ENCODE assay signal across 8 cellular contexts in genomic region chr19:10501971-10502523, GRCh38.
DNase-seq lines count a peak whose midpoint lies in the region; ATAC-seq and TF ChIP-seq lines count a peak whose summit lies in the region.

No MANE protein-coding gene starts in this region.

- H3K36me3 ChIP-seq in KOPT-K1 (ENCODE audit: insufficient read depth, low read length), result peaks cover 35% of the 10 kb centered on the region

- TF ChIP-seq CTCF in GM10248 (IDR thresholded peaks at IDR 0.05; ENCODE audit: control extremely low read depth, extremely low read depth, low read depth, missing control alignments) (no peak), WI38 (IDR thresholded peaks at IDR 0.05; ENCODE audit: low read depth, low read length) (no peak), choroid plexus epithelial cell (conservative IDR thresholded peaks at IDR 0.05; ENCODE audit: low read depth, low read length) (no peak)

- no peaks in the 10 kb centered on the region for H3K27me3 ChIP-seq in layer of hippocampus (ENCODE audit: control insufficient read depth, insufficient read depth, low read length)

- H3K9me3 ChIP-seq in KOPT-K1 (ENCODE audit: insufficient read depth, low read length, poor library complexity, severe bottlenecking), result no peaks in the 10 kb centered on the region

- peak overlapping the region; percentile 94 for H3K27ac ChIP-seq in KOPT-K1 (ENCODE audit: low read depth, low read length, poor library complexity, severe bottlenecking)
- peak overlapping the region; percentile 98 for H3K27ac ChIP-seq in layer of hippocampus (ENCODE audit: low read depth, low read length)

- CTCF ChIA-PET in GM10248 (lab: Yijun Ruan, JAX), result interaction anchor here (1.2 to 1.8 kb wide), 2 partner anchors 11 to 90 kb away, joined by 4 to 5 read pairs; no protein-coding TSS in a partner anchor

- POLR2A ChIA-PET in GM10248 (lab: Yijun Ruan, JAX), result no interaction called here

- H3K4me3 ChIP-seq in WI38 (ENCODE audit: low read depth, low read length), result peak overlapping the region; percentile 88
- H3K4me3 ChIP-seq in choroid plexus epithelial cell (ENCODE audit: low read depth, low read length), result peak overlapping the region; percentile 87

- DNase-seq in GM10248 (ENCODE audit: extremely low spot score) (peak; percentile 73), choroid plexus epithelial cell (ENCODE audit: low read depth) (peak; percentile 26), NCI-H1694 (lab: John Stamatoyannopoulos, UW) (no peak)
- DNase-seq in stimulated activated CD4-positive, alpha-beta T cell treated with anti-CD3 and anti-CD28 coated beads, Interleukin-1b, Interleukin-23, amount 100 ng/mL, for 48 hours, result peak; percentile 30

- peak; percentile 37 for ATAC-seq in GM21786 (IDR thresholded peaks at IDR 0.05; ENCODE audit: unreplicated experiment)
